ENCODE assay signal across 22 cellular contexts in the genomic region with DNA sequence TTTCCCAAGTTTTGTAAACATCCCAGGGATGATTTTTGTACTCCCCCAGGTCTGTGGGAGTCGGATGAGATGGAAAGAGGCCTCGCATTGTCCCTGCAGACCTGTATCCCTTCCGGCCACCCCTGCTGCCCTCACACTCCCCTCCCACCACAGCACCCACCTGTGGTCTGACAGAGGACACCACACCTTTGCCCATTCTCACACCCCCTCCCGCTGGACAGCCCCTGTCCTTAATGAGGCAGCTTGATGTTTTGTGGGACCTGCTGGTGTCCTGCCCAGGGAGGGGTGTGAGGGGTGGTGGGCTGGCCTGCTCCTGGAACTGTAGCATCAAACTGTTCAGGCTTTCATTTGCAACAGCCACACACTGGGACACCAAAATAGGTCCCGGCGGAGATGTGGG.
"Had no signal": no experiment of that assay in that cellular context is flagged by ENCODE, and none has a peak within 500 bp of the region (broad histone marks: within the 10 kb centered on the region; RNA-seq: fewer than 3 reads in every experiment).

No MANE protein-coding gene starts in this region.

- H3K9me3 ChIP-seq: SJSA1 had no signal

- H3K27ac Mint-ChIP-seq: IgD-negative memory B cell had no signal

- H3K4me2 ChIP-seq: KMS-11 had no signal

- H3K27me3 Mint-ChIP-seq: IgD-negative memory B cell had no signal

- H3K9ac ChIP-seq: KMS-11 had no signal

- H3K4me1 ChIP-seq: Peyer's patch had no signal

- DNase-seq: Kasumi-1, MV-4-11, NCI-H1048, NCI-H1105 treated with DMSO at 0.1 percent for 48 hours, NCI-H1417 treated with DMSO at 0.1 percent for 48 hours, NCI-H146, NCI-H1694 treated with DMSO at 0.1 percent for 48 hours, NCI-H1930, NCI-H2081, NCI-H2107, NCI-H2227 treated with DMSO at 0.1 percent for 48 hours, NCI-H524 treated with DMSO at 0.1 percent for 48 hours, NCI-H69, NCI-H774, Peyer's patch, SIG-M5 had no signal

- H3K4me3 Mint-ChIP-seq: IgD-negative memory B cell had no signal

- ATAC-seq: K562, Right ventricle myocardium inferior had no signal

- H3K27me3 ChIP-seq: Peyer's patch, SJSA1 had no signal

- H3K27ac ChIP-seq: KMS-11, Peyer's patch, SJSA1, SK-N-MC had no signal

- H3K4me3 ChIP-seq: K562, Peyer's patch, SJSA1, SK-N-MC had no signal

- H3K36me3 ChIP-seq: Peyer's patch, SJSA1 had no signal
